1 cellular context compared by ENCODE assay signal in genomic region chr21:36606292-36606982, GRCh38.
TF ChIP-seq lines count a peak whose summit lies in the region.

No MANE protein-coding gene starts in this region.

TF ChIP-seq in K562, 482 proteins besides CTCF, POLR2A, EP300 and RAD21:
- TF ChIP-seq TARDBP (IDR thresholded peaks at IDR 0.05) (no peak), ZNF764 (CRISPR knock-in tag; IDR thresholded peaks at IDR 0.05; ENCODE audit: low read depth) (no peak), GATAD2A (IDR thresholded peaks at IDR 0.05) (no peak), FOXO4 (CRISPR knock-in tag; IDR thresholded peaks at IDR 0.05) (no peak), THRA (IDR thresholded peaks at IDR 0.05) (no peak), FOXJ2 (tag; IDR thresholded peaks at IDR 0.05) (no peak), ZNF263 (CRISPR knock-in tag; IDR thresholded peaks at IDR 0.05; ENCODE audit: borderline replicate concordance) (no peak), SMARCC2 (IDR thresholded peaks at IDR 0.05; ENCODE audit: low read depth) (no peak), ZHX1 (conservative IDR thresholded peaks at IDR 0.05; ENCODE audit: low read length) (no peak)
TF ChIP-seq in K562: peak in this region for 0.
